1 cellular context compared by ENCODE assay signal in genomic region chr10:102723989-102724388, GRCh38.
A peak's percentile ranks its signal among the peaks of the same experiment; 100 is the strongest.
TF ChIP-seq lines count a peak whose summit lies in the region.

No MANE protein-coding gene starts in this region.

TF ChIP-seq in H1, 55 proteins besides CTCF, POLR2A, EP300 and RAD21:
- TF ChIP-seq CHD7 (IDR thresholded peaks at IDR 0.05; ENCODE audit: insufficient replicate concordance, low read length), result no peak
- no peak for TF ChIP-seq HDAC6 (IDR thresholded peaks at IDR 0.05; ENCODE audit: low read depth, low read length)
- no peak for TF ChIP-seq E2F6 (IDR thresholded peaks at IDR 0.05)
- TF ChIP-seq SAP30 (IDR thresholded peaks at IDR 0.05; ENCODE audit: insufficient read depth, insufficient replicate concordance, low read length), result no peak
- no peak for TF ChIP-seq POLR2AphosphoS5 (IDR thresholded peaks at IDR 0.05; ENCODE audit: low read depth, low read length)
- TF ChIP-seq RBBP5 (IDR thresholded peaks at IDR 0.05; ENCODE audit: borderline replicate concordance, low read depth, low read length), result no peak
- TF ChIP-seq KDM1A (IDR thresholded peaks at IDR 0.05; ENCODE audit: borderline replicate concordance, low read length), result 0 out of 2 replicates have a peak, but pooled peaks have one; percentile 16
- TF ChIP-seq CBX8 (IDR thresholded peaks at IDR 0.05; ENCODE audit: borderline replicate concordance, low read depth, low read length), result no peak
TF ChIP-seq in H1: peak in this region for 1.
